ENCODE assay signal across 18 cellular contexts in the genomic region with DNA sequence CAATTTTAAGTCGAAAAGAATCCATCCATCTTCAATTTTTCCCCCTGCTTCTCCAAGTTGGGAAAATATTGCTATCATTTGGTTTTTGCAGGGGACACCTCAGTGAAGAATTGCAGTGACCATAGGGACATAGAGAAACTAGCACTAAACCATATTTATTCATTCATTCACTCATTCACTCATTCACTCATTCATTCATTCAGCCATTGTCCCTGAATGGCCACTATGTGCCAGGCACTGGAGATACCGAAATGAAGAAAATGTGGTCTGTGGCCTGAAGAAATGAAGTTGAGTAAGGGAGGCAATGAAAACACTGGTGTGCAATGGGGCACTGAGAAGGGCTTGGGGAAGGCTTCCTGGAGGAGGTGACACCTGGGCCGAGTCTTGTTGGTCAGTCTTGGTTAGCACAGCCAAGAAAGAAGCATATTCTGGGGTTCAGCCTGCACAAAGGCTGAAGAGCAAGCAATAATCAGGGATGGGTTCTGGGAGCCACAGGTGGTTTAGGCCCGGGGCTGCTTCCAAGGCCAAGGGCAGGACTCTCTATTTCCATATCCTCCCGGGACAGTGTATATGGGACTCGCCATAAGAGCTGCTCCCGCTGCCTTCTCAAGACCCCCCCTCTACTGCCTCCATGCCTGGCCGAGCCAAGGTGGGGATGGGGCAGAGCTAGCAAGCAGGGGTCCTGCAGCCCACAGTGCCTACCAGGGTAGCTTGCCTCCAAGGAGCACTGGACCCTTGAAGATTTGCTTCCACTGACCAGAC. TPM values are rescaled to one million over a fixed set of nuclear protein-coding genes. Genes with fewer than 3 reads are reported as not detected.
DNase-seq lines count a peak whose midpoint lies in the region; TF ChIP-seq lines count a peak whose summit lies in the region.
"Had no signal": no experiment of that assay in that cellular context is flagged by ENCODE, and none has a peak within 500 bp of the region (broad histone marks: within the 10 kb centered on the region; RNA-seq: fewer than 3 reads in every experiment).

No MANE protein-coding gene starts in this region.

- H3K27me3 Mint-ChIP-seq in activated naive CD4-positive, alpha-beta T cell treated with anti-CD3 and anti-CD28 coated beads for 36 hours (ENCODE audit: low read depth): no peaks in the 10 kb centered on the region
- peaks cover 3% of the 10 kb centered on the region for H3K27me3 Mint-ChIP-seq in IgD-negative memory B cell
- H3K27me3 Mint-ChIP-seq: activated B cell treated with CpG ODN at 0.5 μM for 24 hours had no signal

- no peaks in the 10 kb centered on the region for H3K9me2 ChIP-seq in SK-N-SH

- H2AFZ ChIP-seq in neuronal stem cell (ENCODE audit: low read length): no peak overlapping the region
- no peak overlapping the region for H2AFZ ChIP-seq in SK-N-SH (ENCODE audit: low read depth)
- H2AFZ ChIP-seq in osteoblast (ENCODE audit: low read length): no peak overlapping the region

- H4K91ac ChIP-seq in neuronal stem cell (ENCODE audit: low read depth, low read length, poor library complexity): no peak overlapping the region

- no peaks in the 10 kb centered on the region for H3K9me3 Mint-ChIP-seq in activated naive CD4-positive, alpha-beta T cell treated with anti-CD3 and anti-CD28 coated beads for 36 hours
- H3K9me3 Mint-ChIP-seq in IgD-negative memory B cell: no peaks in the 10 kb centered on the region
- H3K9me3 Mint-ChIP-seq: activated B cell treated with CpG ODN at 0.5 μM for 24 hours had no signal

- no peak for TF ChIP-seq EP300 in SK-N-SH (IDR thresholded peaks at IDR 0.05; ENCODE audit: borderline replicate concordance in 1 of 2, low read depth in 1 of 2, low read length in 1 of 2)

- H3K79me2 ChIP-seq in SK-N-SH (ENCODE audit: insufficient read depth) (no peaks in the 10 kb centered on the region), osteoblast (ENCODE audit: insufficient read depth, low read length) (no peaks in the 10 kb centered on the region)

- H3K14ac ChIP-seq in neuronal stem cell (ENCODE audit: low read length): no peak overlapping the region

- peaks cover 19% of the 10 kb centered on the region for H3K36me3 Mint-ChIP-seq in activated naive CD4-positive, alpha-beta T cell treated with anti-CD3 and anti-CD28 coated beads for 36 hours (ENCODE audit: low read depth)
- peaks cover 1% of the 10 kb centered on the region for H3K36me3 Mint-ChIP-seq in IgD-negative memory B cell

- whole genome bisulfite sequencing in neuronal stem cell (ENCODE audit: extremely low coverage in 2 of 2, insufficient read length in 2 of 2, insufficient replicate concordance in 1 of 2), 2 donors: no CpG with 5 or more reads among the region's 8 CpGs
- 73% methylated on average over 6 of the region's 8 CpGs for WGBS in SK-N-SH (ENCODE audit: low lambda C conversion rate)

- no peak overlapping the region for H4K8ac ChIP-seq in neuronal stem cell (ENCODE audit: low read depth, low read length)

- peaks cover 4 to 8% of the 10 kb centered on the region in 2 donors for H3K4me1 ChIP-seq in neuronal stem cell (ENCODE audit: control insufficient read depth in 2 of 2, insufficient read depth in 1 of 2, low read depth in 1 of 2, low read length in 2 of 2)
- peaks cover 0 to 22% of the 10 kb centered on the region in 2 experiments; a peak in 1 of 4 replicates for H3K4me1 ChIP-seq in SK-N-SH (ENCODE audit: control insufficient read depth in 1 of 2, insufficient read depth in 2 of 2, low read depth in 1 of 2, low read length in 1 of 2)
- H3K4me1 ChIP-seq in osteoblast (ENCODE audit: insufficient read depth, low read length): no peaks in the 10 kb centered on the region

- DNase-seq in activated naive CD4-positive, alpha-beta T cell treated with anti-CD3 and anti-CD28 coated beads for 36 hours: no peak
- no peak for DNase-seq in activated naive CD4-positive, alpha-beta T cell (lab: John Stamatoyannopoulos, UW)
- DNase-seq in caudate nucleus (lab: John Stamatoyannopoulos, UW) (no peak), neuronal stem cell (ENCODE audit: low spot score) (no peak), SK-N-SH (no peak), osteoblast (ENCODE audit: insufficient read length, low spot score, missing footprints) (no peak), amniotic stem cell (lab: John Stamatoyannopoulos, UW) (no peak)
- DNase-seq: activated B cell treated with CpG ODN at 0.5 μM for 24 hours; activated CD8-positive, alpha-beta memory T cell treated with anti-CD3 and anti-CD28 coated beads, Interleukin-2, amount 50 U/mL, for 4 hours; adrenal gland; Caco-2; effector CD8-positive, alpha-beta T cell; midbrain; NCI-H1436; NCI-H345 had no signal

- peak overlapping the region; percentile 34 for H2AK5ac ChIP-seq in neuronal stem cell (ENCODE audit: low read depth, low read length)

- intact Hi-C loops in activated naive CD4-positive, alpha-beta T cell treated with anti-CD3 and anti-CD28 coated beads for 36 hours (cut with micrococcal nuclease): no loop called here

- no peaks in the 10 kb centered on the region for H4K20me1 ChIP-seq in SK-N-SH (ENCODE audit: insufficient read depth)
- no peaks in the 10 kb centered on the region for H4K20me1 ChIP-seq in osteoblast (ENCODE audit: insufficient read depth, low read length)

- H3K23ac ChIP-seq in neuronal stem cell (ENCODE audit: low read depth, low read length, poor library complexity): no peak overlapping the region

- H3K36me3 ChIP-seq in neuronal stem cell (replicated peaks in 1 of 2; ENCODE audit: control insufficient read depth in 2 of 2, insufficient read depth in 2 of 2, low read length in 2 of 2): no peaks in the 10 kb centered on the region
- H3K36me3 ChIP-seq in SK-N-SH (replicated peaks in 1 of 2; ENCODE audit: control insufficient read depth in 1 of 2, insufficient read depth in 2 of 2, low read length in 1 of 2): no peaks in the 10 kb centered on the region
- no peaks in the 10 kb centered on the region for H3K36me3 ChIP-seq in osteoblast (ENCODE audit: insufficient read depth, low read length)
- H3K36me3 ChIP-seq: adrenal gland had no signal

- peak overlapping the region; percentile 29 for H3K27ac ChIP-seq in caudate nucleus (ENCODE audit: low read depth, low read length)
- no peak overlapping the region for H3K27ac ChIP-seq in neuronal stem cell (replicated peaks; ENCODE audit: low read length)
- no peak overlapping the region for H3K27ac ChIP-seq in SK-N-SH (ENCODE audit: low read depth in 2 of 2, low read length in 1 of 2)
- H3K27ac ChIP-seq in osteoblast (ENCODE audit: low read depth, low read length): no peak overlapping the region

- H2BK15ac ChIP-seq in neuronal stem cell (ENCODE audit: low read length): peak overlapping the region; percentile 27

- no peak for TF ChIP-seq RAD21 in SK-N-SH (IDR thresholded peaks at IDR 0.05; ENCODE audit: low read length)

- H3K9ac ChIP-seq in neuronal stem cell (ENCODE audit: low read depth, low read length, poor library complexity) (no peak overlapping the region), SK-N-SH (no peak overlapping the region)

- H3K4me3 Mint-ChIP-seq in activated naive CD4-positive, alpha-beta T cell treated with anti-CD3 and anti-CD28 coated beads for 36 hours: no peak overlapping the region
- H3K4me3 Mint-ChIP-seq in IgD-negative memory B cell: peak overlapping the region in 2 of 4 donors; percentile 61 to 62
- H3K4me3 Mint-ChIP-seq: activated B cell treated with CpG ODN at 0.5 μM for 24 hours had no signal

- H2BK5ac ChIP-seq in neuronal stem cell (ENCODE audit: low read length): peak overlapping the region; percentile 20

- peaks cover 96% of the 10 kb centered on the region for H3K4me1 Mint-ChIP-seq in activated naive CD4-positive, alpha-beta T cell treated with anti-CD3 and anti-CD28 coated beads for 36 hours (ENCODE audit: low read depth)
- peaks cover 39 to 70% (median 60%) of the 10 kb centered on the region in 3 donors for H3K4me1 Mint-ChIP-seq in IgD-negative memory B cell

- peak overlapping the region; percentile 98 for H3K27ac Mint-ChIP-seq in activated naive CD4-positive, alpha-beta T cell treated with anti-CD3 and anti-CD28 coated beads for 36 hours
- peak overlapping the region; percentile 80 to 91 (median 90) for H3K27ac Mint-ChIP-seq in IgD-negative memory B cell

- H3K9me3 ChIP-seq in neuronal stem cell (replicated peaks in 1 of 2; ENCODE audit: control insufficient read depth in 2 of 2, insufficient read depth in 1 of 2, low read depth in 1 of 2, low read length in 2 of 2) (no peaks in the 10 kb centered on the region), SK-N-SH (no peaks in the 10 kb centered on the region), osteoblast (ENCODE audit: low read depth, low read length) (peaks cover 6% of the 10 kb centered on the region)
- H3K9me3 ChIP-seq: adrenal gland had no signal

- CTCF ChIA-PET in activated naive CD4-positive, alpha-beta T cell treated with anti-CD3 and anti-CD28 coated beads for 36 hours (lab: Charles Lee): interaction anchor here (0.5 to 4.1 kb wide), 3 partner anchors 12 to 478 kb away, joined by 3 to 27 read pairs (median 15); a partner anchor contains a TSS
- CTCF ChIA-PET in SK-N-SH (lab: Yijun Ruan, JAX): interaction anchor here (0.6 to 1.7 kb wide), 6 partner anchors 10 to 1999 kb away, joined by 3 to 8 read pairs (median 3); a partner anchor contains a TSS

- H3K79me1 ChIP-seq in neuronal stem cell (ENCODE audit: low read depth, low read length): no peaks in the 10 kb centered on the region

- no peak overlapping the region for H3K4ac ChIP-seq in neuronal stem cell (ENCODE audit: low read length)

- H2BK12ac ChIP-seq in neuronal stem cell (ENCODE audit: low read length): no peak overlapping the region

- H2BK120ac ChIP-seq in neuronal stem cell (ENCODE audit: low read depth, low read length): no peak overlapping the region

- H3K27me3 ChIP-seq in neuronal stem cell (ENCODE audit: control insufficient read depth in 3 of 3, insufficient read depth in 3 of 3, low read depth in 1 of 3, low read length in 3 of 3) (no peaks in the 10 kb centered on the region), SK-N-SH (ENCODE audit: insufficient read depth) (no peaks in the 10 kb centered on the region), osteoblast (ENCODE audit: insufficient read depth, low read length) (no peaks in the 10 kb centered on the region)
- H3K27me3 ChIP-seq: adrenal gland, heart left ventricle had no signal

- no peak overlapping the region for H3K18ac ChIP-seq in neuronal stem cell (ENCODE audit: low read length)

- no peak for TF ChIP-seq CTCF in SK-N-SH (IDR thresholded peaks at IDR 0.05)
- TF ChIP-seq CTCF in osteoblast (IDR thresholded peaks at IDR 0.05; ENCODE audit: extremely low read depth, low read depth, low read length): no peak

- POLR2A ChIA-PET in SK-N-SH (lab: Yijun Ruan, JAX): no interaction called here

- H3F3A ChIP-seq in SK-N-SH (replicated peaks; ENCODE audit: insufficient read depth): no peaks in the 10 kb centered on the region

- no peak overlapping the region for H3K4me3 ChIP-seq in neuronal stem cell (ENCODE audit: low read length in 2 of 2)
- no peak overlapping the region for H3K4me3 ChIP-seq in SK-N-SH (ENCODE audit: low read depth in 2 of 2, low read length in 1 of 2)
- no peak overlapping the region for H3K4me3 ChIP-seq in osteoblast (ENCODE audit: insufficient read depth, low read length)
- H3K4me3 ChIP-seq: adrenal gland, heart left ventricle had no signal

- no peak overlapping the region for H3K4me2 ChIP-seq in neuronal stem cell (ENCODE audit: insufficient read depth, low read length, poor library complexity, severe bottlenecking)
- H3K4me2 ChIP-seq in SK-N-SH: no peak overlapping the region
- H3K4me2 ChIP-seq in osteoblast (ENCODE audit: insufficient read depth, low read length): no peak overlapping the region

RNA-seq across cellular contexts. Expression of a gene that starts 25.5 kb away (rescaled TPM):
- total RNA-seq in activated naive CD4-positive, alpha-beta T cell treated with anti-CD3 and anti-CD28 coated beads for 36 hours: under 1 TPM; 0.32 to 0.36 TPM
- not detected for polyA plus RNA-seq in IgD-negative memory B cell
- polyA plus RNA-seq in neuronal stem cell (2013, experiment 1 of 2): 1.4 TPM
- 1.3 TPM for polyA plus RNA-seq in neuronal stem cell (2013, experiment 2 of 2)
- not detected in 2 replicates for polyA plus RNA-seq in SK-N-SH (2012; rRNA removed)
- under 0.01 TPM in 1 of 2 replicates, not detected in the other for polyA plus RNA-seq in SK-N-SH (2012; cell fraction: cytosol; rRNA removed)
- 0.01 TPM in 2 replicates for polyA plus RNA-seq in SK-N-SH (2012; cell fraction: nucleus; rRNA removed)
- total RNA-seq in osteoblast: under 0.01 TPM in 1 of 2 replicates, not detected in the other
- total RNA-seq: activated B cell treated with CpG ODN at 0.5 μM for 24 hours, Caco-2 had no signal
- polyA plus RNA-seq: keratinocyte had no signal

RNA-seq across cellular contexts. Expression of a gene that starts 28.2 kb away (rescaled TPM):
- total RNA-seq in activated naive CD4-positive, alpha-beta T cell treated with anti-CD3 and anti-CD28 coated beads for 36 hours: 10 to 100 TPM; 52.0 to 55.5 TPM
- polyA plus RNA-seq in IgD-negative memory B cell (73.6 TPM), SK-N-SH (2012; rRNA removed) (8.7 and 11.3 TPM in 2 replicates)
- 0.29 TPM for polyA plus RNA-seq in neuronal stem cell (2013, experiment 1 of 2)
- 0.48 TPM for polyA plus RNA-seq in neuronal stem cell (2013, experiment 2 of 2)
- 3.7 and 5.9 TPM in 2 replicates for polyA plus RNA-seq in SK-N-SH (2012; cell fraction: cytosol; rRNA removed)
- polyA plus RNA-seq in SK-N-SH (2012; cell fraction: nucleus; rRNA removed): 8.9 and 12.7 TPM in 2 replicates
- 69.5 and 75.3 TPM in 2 replicates for total RNA-seq in osteoblast
